In the genomic region with DNA sequence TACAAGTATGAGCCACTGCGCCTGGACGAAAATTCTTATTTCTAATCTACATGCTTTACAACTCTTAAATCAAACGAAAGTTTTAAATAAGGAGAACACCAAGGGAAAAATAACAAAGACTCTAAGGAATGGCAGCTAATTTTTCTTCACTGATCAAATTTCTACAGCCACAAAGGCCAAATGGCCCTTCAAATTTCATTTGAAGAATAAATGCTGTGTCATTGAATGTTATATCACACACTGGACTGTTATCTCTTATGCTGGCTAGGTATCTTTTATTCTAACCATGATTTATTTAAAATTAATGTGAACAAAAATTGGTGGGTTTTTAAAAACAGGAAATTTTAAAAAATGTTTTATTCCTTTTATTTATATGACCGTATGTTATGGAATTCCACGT, we compare ENCODE assay signal across 20 cellular contexts.
"Had no signal": no experiment of that assay in that cellular context is flagged by ENCODE, and none has a peak within 500 bp of the region (broad histone marks: within the 10 kb centered on the region; RNA-seq: fewer than 3 reads in every experiment).

No MANE protein-coding gene starts in this region.

- ATAC-seq: Panc1, PC-3 had no signal

- FAIRE-seq: HTR-8/SVneo had no signal

- DNase-seq: Kasumi-1; MM.1S; NCI-H1436; NCI-H187; NCI-H2029; NCI-H2081 treated with DMSO at 0.1 percent for 48 hours; NCI-H2227 treated with DMSO at 0.1 percent for 48 hours; NCI-H524; NCI-H526 treated with DMSO at 0.1 percent for 48 hours; NCI-H748 treated with DMSO at 0.1 percent for 48 hours; NK-92 treated with Interleukin-12 subunit alpha and Interleukin-12 subunit beta, amount 100 ng/mL, for 24 hours; PC-3; SHP77; SK-N-SH; SW 1271 had no signal

- H3K9ac ChIP-seq: KMS-11, SK-N-SH had no signal

- H3K4me2 ChIP-seq: KMS-11, SK-N-SH had no signal

- H3K9me3 ChIP-seq: SK-N-SH had no signal

- H3K27ac ChIP-seq: HL-60, KMS-11, RWPE1 had no signal
